ENCODE assay signal across 8 cellular contexts in genomic region chr2:18378020-18378653, GRCh38.
DNase-seq lines count a peak whose midpoint lies in the region; ATAC-seq and TF ChIP-seq lines count a peak whose summit lies in the region.
"Had no signal": no experiment of that assay in that cellular context is flagged by ENCODE, and none has a peak within 500 bp of the region (broad histone marks: within the 10 kb centered on the region; RNA-seq: fewer than 3 reads in every experiment).

No MANE protein-coding gene starts in this region.

- no peak overlapping the region for H3K9ac ChIP-seq in mammary epithelial cell (ENCODE audit: insufficient read depth, low read length)

- no peak overlapping the region for H2AFZ ChIP-seq in mammary epithelial cell (ENCODE audit: low read depth, low read length)

- no peaks in the 10 kb centered on the region for H3K27me3 ChIP-seq in mammary epithelial cell (ENCODE audit: insufficient read depth, low read length)
- no peaks in the 10 kb centered on the region for H3K27me3 ChIP-seq in kidney epithelial cell (ENCODE audit: control insufficient read depth, insufficient read depth, low read length)
- no peaks in the 10 kb centered on the region for H3K27me3 ChIP-seq in thoracic aorta (replicated peaks; ENCODE audit: insufficient read depth)

- no peak overlapping the region for H3K4me2 ChIP-seq in mammary epithelial cell (ENCODE audit: insufficient read depth, low read depth, low read length)

- ATAC-seq in GM19467 (IDR thresholded peaks at IDR 0.05; ENCODE audit: unreplicated experiment) (peak; percentile 76), HG03520 (IDR thresholded peaks at IDR 0.05; ENCODE audit: unreplicated experiment) (peak; percentile 87), thoracic aorta (ENCODE audit: insufficient number of reproducible peaks, low FRiP score, low read depth) (no peak)

- TF ChIP-seq CTCF in mammary epithelial cell (conservative IDR thresholded peaks at IDR 0.05 in 1 of 2, IDR thresholded peaks at IDR 0.05 in 1 of 2; ENCODE audit: extremely low read depth in 1 of 2, insufficient read depth in 1 of 2, low read depth in 1 of 2, low read length in 2 of 2) (peak; percentile 75 to 83), kidney epithelial cell (IDR thresholded peaks at IDR 0.05; ENCODE audit: insufficient read depth, low read length, poor library complexity, severe bottlenecking) (peak; percentile 75), thoracic aorta (IDR thresholded peaks at IDR 0.05) (peak; percentile 71)

- H3K4me1 ChIP-seq in mammary epithelial cell (ENCODE audit: insufficient read depth, low read length): peaks cover 2% of the 10 kb centered on the region
- H3K4me1 ChIP-seq in thoracic aorta (ENCODE audit: control insufficient read depth in 1 of 2, low read depth in 2 of 2): no peaks in the 10 kb centered on the region

- CTCF ChIA-PET in mammary epithelial cell (lab: Charles Lee; ENCODE audit: low non-redundant PET): interaction anchor here (0.6 kb wide), 1 partner anchor 677 kb away, joined by 5 read pairs; no protein-coding TSS in a partner anchor

- dilution Hi-C loops in mammary epithelial cell (cut with HindIII; ENCODE audit: low sequenced_read_pairs): no loop called here

- intact Hi-C loops in mammary epithelial cell (cut with micrococcal nuclease): loop anchor here (1.0 to 2.0 kb wide), 5 partner anchors 79 to 526 kb away; no protein-coding TSS in a partner anchor

- no peak overlapping the region for H3K4me3 ChIP-seq in mammary epithelial cell (replicated peaks in 1 of 3; ENCODE audit: insufficient read depth in 1 of 3, low read depth in 2 of 3, low read length in 3 of 3)
- no peak overlapping the region for H3K4me3 ChIP-seq in kidney epithelial cell (ENCODE audit: low read depth, low read length)
- no peak overlapping the region for H3K4me3 ChIP-seq in thoracic aorta

- BruUV-seq in mammary epithelial cell (replicated peaks; lab: Mats Ljungman, UMichigan): no TSS peak

- no peaks in the 10 kb centered on the region for H3K79me2 ChIP-seq in mammary epithelial cell (ENCODE audit: insufficient read depth, low read length)

- H3K36me3 ChIP-seq in mammary epithelial cell (ENCODE audit: insufficient read depth, low read length) (no peaks in the 10 kb centered on the region), kidney epithelial cell (ENCODE audit: control insufficient read depth, insufficient read depth, low read length) (no peaks in the 10 kb centered on the region), thoracic aorta (no peaks in the 10 kb centered on the region)

- H4K20me1 ChIP-seq in mammary epithelial cell (ENCODE audit: insufficient read depth, low read length): no peaks in the 10 kb centered on the region

- in situ Hi-C loops in mammary epithelial cell (cut with MboI; ENCODE audit: low sequenced_read_pairs in 2 of 2): loop anchor here (10.0 to 25.0 kb wide), 3 partner anchors 163 to 533 kb away; no protein-coding TSS in a partner anchor

- H3K27ac ChIP-seq in mammary epithelial cell (ENCODE audit: insufficient read depth, low read depth, low read length) (no peak overlapping the region), thoracic aorta (no peak overlapping the region)

- no peaks in the 10 kb centered on the region for H3K9me3 ChIP-seq in mammary epithelial cell (replicated peaks; ENCODE audit: insufficient read depth, low read length)
- H3K9me3 ChIP-seq in thoracic aorta: no peaks in the 10 kb centered on the region

- DNase-seq in ELR (ENCODE audit: low read depth) (peak; percentile 62), NCI-H748 treated with DMSO at 0.1 percent for 48 hours (lab: John Stamatoyannopoulos, UW) (peak; percentile 31), mammary epithelial cell (peak; percentile 19), kidney epithelial cell (ENCODE audit: low read depth) (no peak), thoracic aorta (ENCODE audit: low spot score) (no peak)
- DNase-seq: activated T-cell treated with anti-CD3 and anti-CD28 coated beads, Interleukin-2, amount 50 U/mL, for 4 hours had no signal

- 31% methylated on average over 4 of the region's 4 CpGs for WGBS in mammary epithelial cell (ENCODE audit: low coverage, missing lambda C conversion rate)

Comparison
In these comparisons a context has a peak if more than half of its experiments do, and no peak if none do; other contexts are left out.
1. DNase-seq: peak in ELR (single experiment), NCI-H748 treated with DMSO at 0.1 percent for 48 hours (single experiment) and mammary epithelial cell (single experiment); none in kidney epithelial cell (single experiment) and thoracic aorta (single experiment).
2. Peak in every context shown above with its lines, with median percentiles within 50 percentile points of each other: CTCF ChIP-seq.